Comparison of ENCODE assay signal across 13 cellular contexts in the genomic region with DNA sequence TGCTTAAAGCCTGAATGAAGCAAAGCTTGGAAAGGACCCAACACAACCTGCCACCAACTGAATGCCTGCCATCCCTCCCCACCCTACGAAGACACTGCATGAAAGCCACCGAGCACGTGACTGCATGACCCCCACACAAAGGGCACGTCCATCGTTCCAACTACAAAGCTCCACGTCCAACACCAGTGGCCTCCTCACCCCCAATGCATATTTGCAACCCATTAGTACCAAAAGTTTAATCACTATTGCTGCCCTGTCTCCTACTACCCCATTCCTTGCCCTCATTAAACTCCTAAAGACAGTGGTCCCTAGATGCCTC. TPM values are rescaled to one million over a fixed set of nuclear protein-coding genes. Genes with fewer than 3 reads are reported as not detected.
DNase-seq lines count a peak whose midpoint lies in the region; ATAC-seq, FAIRE-seq and TF ChIP-seq lines count a peak whose summit lies in the region.
"Had no signal": no experiment of that assay in that cellular context is flagged by ENCODE, and none has a peak within 500 bp of the region (broad histone marks: within the 10 kb centered on the region; RNA-seq: fewer than 3 reads in every experiment).

No MANE protein-coding gene starts in this region.

- no peak for DNase-seq in CD4-positive, alpha-beta T cell
- DNase-seq in GM12892 (ENCODE audit: insufficient read length) (no peak), upper lobe of left lung (no peak), HCEC 1CT (no peak), DMS53 treated with DMSO at 0.1 percent for 48 hours (lab: John Stamatoyannopoulos, UW; ENCODE audit: unreplicated experiment) (no peak), cortex of kidney (lab: John Stamatoyannopoulos, UW) (no peak)
- no peak for DNase-seq in activated naive CD8-positive, alpha-beta T cell treated with anti-CD3 and anti-CD28 coated beads, Interleukin-2, amount 50 U/mL, for 24 hours
- DNase-seq: effector CD8-positive, alpha-beta T cell; NCI-H1436; spleen had no signal

- H3K4me3 Mint-ChIP-seq in CD4-positive, alpha-beta T cell: peak overlapping the region; percentile 77
- peak overlapping the region; percentile 42 for H3K4me3 Mint-ChIP-seq in activated naive CD8-positive, alpha-beta T cell treated with anti-CD3 and anti-CD28 coated beads, Interleukin-2, amount 50 U/mL, for 24 hours
- peak overlapping the region in 2 of 3 experiments; percentile 28 to 36 for H3K4me3 Mint-ChIP-seq in nephron

- FAIRE-seq in GM12892 (lab: Jason Lieb, UNC): no peak

- no peak for TF ChIP-seq CTCF in CD4-positive, alpha-beta T cell (IDR thresholded peaks at IDR 0.05)
- TF ChIP-seq CTCF in nephron (IDR thresholded peaks at IDR 0.05; ENCODE audit: unreplicated experiment in 3 of 3) (no peak), upper lobe of left lung (IDR thresholded peaks at IDR 0.05) (no peak)

- no peaks in the 10 kb centered on the region for H3K36me3 ChIP-seq in upper lobe of left lung
- H3K36me3 ChIP-seq: spleen, thoracic aorta had no signal

- peaks cover 74 to 97% (median 80%) of the 10 kb centered on the region in 4 donors for H3K4me1 ChIP-seq in upper lobe of left lung

- TF ChIP-seq POLR2A in GM12892 (IDR thresholded peaks at IDR 0.05; ENCODE audit: low read depth, low read length) (0 out of 2 replicates have a peak, but pooled peaks have one; percentile 2), upper lobe of left lung (IDR thresholded peaks at IDR 0.05) (no peak)

- H3K9me3 ChIP-seq in CD4-positive, alpha-beta T cell (ENCODE audit: control insufficient read depth, low read length): no peaks in the 10 kb centered on the region
- no peaks in the 10 kb centered on the region for H3K9me3 ChIP-seq in upper lobe of left lung
- H3K9me3 ChIP-seq: spleen, thoracic aorta had no signal

- H3K27ac ChIP-seq in CD4-positive, alpha-beta T cell (ENCODE audit: low read depth, low read length): peak overlapping the region; percentile 13
- no peak overlapping the region for H3K27ac ChIP-seq in upper lobe of left lung
- H3K27ac ChIP-seq: thoracic aorta had no signal

- no peak for ATAC-seq in CD4-positive, alpha-beta T cell (ENCODE audit: poor library complexity)
- no peak for ATAC-seq in activated naive CD8-positive, alpha-beta T cell treated with anti-CD3 and anti-CD28 coated beads, Interleukin-2, amount 50 U/mL, for 24 hours
- no peak for ATAC-seq in upper lobe of left lung (ENCODE audit: low FRiP score in 2 of 2)

- intact Hi-C loops in CD4-positive, alpha-beta T cell (cut with DNase I, micrococcal nuclease): no loop called here

- CTCF ChIA-PET in CD4-positive, alpha-beta T cell (lab: Charles Lee): no interaction called here

- POLR2A ChIA-PET in CD4-positive, alpha-beta T cell (lab: Charles Lee): interaction anchor here (1.0 to 3.2 kb wide), 4 partner anchors 24 to 42 kb away, joined by 3 to 15 read pairs (median 4); no protein-coding TSS in a partner anchor

- no peaks in the 10 kb centered on the region for H3K36me3 Mint-ChIP-seq in CD4-positive, alpha-beta T cell (ENCODE audit: low read depth)
- peaks cover 3% of the 10 kb centered on the region for H3K36me3 Mint-ChIP-seq in activated naive CD8-positive, alpha-beta T cell treated with anti-CD3 and anti-CD28 coated beads, Interleukin-2, amount 50 U/mL, for 24 hours (ENCODE audit: low read depth)
- no peaks in the 10 kb centered on the region for H3K36me3 Mint-ChIP-seq in nephron (ENCODE audit: low read depth)

- no peaks in the 10 kb centered on the region for H3K9me3 Mint-ChIP-seq in CD4-positive, alpha-beta T cell
- no peaks in the 10 kb centered on the region for H3K9me3 Mint-ChIP-seq in activated naive CD8-positive, alpha-beta T cell treated with anti-CD3 and anti-CD28 coated beads, Interleukin-2, amount 50 U/mL, for 24 hours
- H3K9me3 Mint-ChIP-seq in nephron: no peaks in the 10 kb centered on the region
- H3K9me3 Mint-ChIP-seq: IgD-negative memory B cell had no signal

- no peaks in the 10 kb centered on the region for H3K27me3 ChIP-seq in CD4-positive, alpha-beta T cell (ENCODE audit: control insufficient read depth, insufficient read depth, low read length)
- no peaks in the 10 kb centered on the region for H3K27me3 ChIP-seq in upper lobe of left lung
- H3K27me3 ChIP-seq: spleen had no signal

- H3K4me3 ChIP-seq in upper lobe of left lung: no peak overlapping the region
- H3K4me3 ChIP-seq: spleen, thoracic aorta had no signal

- no peaks in the 10 kb centered on the region for H3K27me3 Mint-ChIP-seq in CD4-positive, alpha-beta T cell
- H3K27me3 Mint-ChIP-seq in activated naive CD8-positive, alpha-beta T cell treated with anti-CD3 and anti-CD28 coated beads, Interleukin-2, amount 50 U/mL, for 24 hours: no peaks in the 10 kb centered on the region
- no peaks in the 10 kb centered on the region for H3K27me3 Mint-ChIP-seq in nephron (ENCODE audit: low read depth)

- no peak for TF ChIP-seq EP300 in upper lobe of left lung (IDR thresholded peaks at IDR 0.05)

- H3K27ac Mint-ChIP-seq in CD4-positive, alpha-beta T cell: peak overlapping the region; percentile 48
- peak overlapping the region; percentile 79 for H3K27ac Mint-ChIP-seq in activated naive CD8-positive, alpha-beta T cell treated with anti-CD3 and anti-CD28 coated beads, Interleukin-2, amount 50 U/mL, for 24 hours
- H3K27ac Mint-ChIP-seq in nephron: peak overlapping the region; percentile 7 to 55 (median 41)

- 59 to 65% methylated on average over 6 of the region's 6 CpGs for WGBS in upper lobe of left lung, 2 donors

- H3K4me1 Mint-ChIP-seq in CD4-positive, alpha-beta T cell (ENCODE audit: low read depth): peaks cover 51% of the 10 kb centered on the region
- H3K4me1 Mint-ChIP-seq in activated naive CD8-positive, alpha-beta T cell treated with anti-CD3 and anti-CD28 coated beads, Interleukin-2, amount 50 U/mL, for 24 hours: peaks cover 95% of the 10 kb centered on the region
- H3K4me1 Mint-ChIP-seq in nephron: peaks cover 67% of the 10 kb centered on the region

RNA-seq across cellular contexts. Expression of gene ANKRD11, which starts 43.4 kb away (rescaled TPM):
- total RNA-seq in CD4-positive, alpha-beta T cell: 100 to 1,000 TPM; 200 to 211 TPM
- polyA plus RNA-seq in GM12892 (2012; ENCODE audit: missing spikeins): 48.7 TPM
- total RNA-seq in upper lobe of left lung: 100 to 1,000 TPM in 5 of 6 donors, 10 to 100 TPM in 1; 92.4 to 313 (median 134) TPM
